ENCODE assay signal across 13 cellular contexts in the genomic region with DNA sequence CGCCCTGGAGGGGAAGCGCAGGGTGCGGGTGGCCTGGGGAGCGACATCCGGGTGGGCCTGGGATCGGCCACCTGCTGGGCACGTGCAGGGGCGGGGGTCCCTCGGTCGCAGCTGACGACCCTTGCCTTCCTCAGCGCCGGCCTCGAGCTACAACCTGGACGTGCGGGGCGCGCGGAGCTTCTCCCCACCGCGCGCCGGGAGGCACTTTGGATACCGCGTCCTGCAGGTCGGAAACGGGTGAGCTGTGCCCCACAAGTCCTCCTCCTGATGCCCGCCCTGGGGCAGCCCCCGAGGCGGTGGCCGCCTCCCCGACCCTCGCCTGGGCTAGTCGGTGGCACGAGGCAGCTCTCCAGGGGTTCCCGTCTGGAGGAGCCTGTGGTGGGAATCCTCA. TPM values are rescaled to one million over a fixed set of nuclear protein-coding genes. Genes with fewer than 3 reads are reported as not detected.
DNase-seq lines count a peak whose midpoint lies in the region; ATAC-seq and TF ChIP-seq lines count a peak whose summit lies in the region.
"Had no signal": no experiment of that assay in that cellular context is flagged by ENCODE, and none has a peak within 500 bp of the region (broad histone marks: within the 10 kb centered on the region; RNA-seq: fewer than 3 reads in every experiment).

No MANE protein-coding gene starts in this region.

- H3K27ac ChIP-seq in CD8-positive, alpha-beta memory T cell (ENCODE audit: low read depth, low read length): peak overlapping the region; percentile 74
- H3K27ac ChIP-seq in neutrophil: peak overlapping the region; percentile 94

- H3K4me3 Mint-ChIP-seq in CD8-positive, alpha-beta memory T cell: peak overlapping the region; percentile 96 to 100 (median 98)
- peak overlapping the region; percentile 100 for H3K4me3 Mint-ChIP-seq in activated naive CD8-positive, alpha-beta T cell treated with anti-CD3 and anti-CD28 coated beads, Interleukin-2, amount 10 ng/mL, durations not matched to agents 7 days and 5 days

- H3K36me3 Mint-ChIP-seq in CD8-positive, alpha-beta memory T cell: peaks cover 6 to 61% (median 7%) of the 10 kb centered on the region in 3 donors
- H3K36me3 Mint-ChIP-seq in activated naive CD8-positive, alpha-beta T cell treated with anti-CD3 and anti-CD28 coated beads, Interleukin-2, amount 10 ng/mL, durations not matched to agents 7 days and 5 days: peaks cover 48% of the 10 kb centered on the region

- no peaks in the 10 kb centered on the region for H3K27me3 ChIP-seq in CD8-positive, alpha-beta memory T cell (ENCODE audit: insufficient read depth, low read length, poor library complexity, severe bottlenecking)
- H3K27me3 ChIP-seq in neutrophil: no peaks in the 10 kb centered on the region

- peaks cover 57 to 82% (median 68%) of the 10 kb centered on the region in 3 donors for H3K4me1 Mint-ChIP-seq in CD8-positive, alpha-beta memory T cell
- H3K4me1 Mint-ChIP-seq in activated naive CD8-positive, alpha-beta T cell treated with anti-CD3 and anti-CD28 coated beads, Interleukin-2, amount 10 ng/mL, durations not matched to agents 7 days and 5 days: peaks cover 52% of the 10 kb centered on the region

- H3K4me1 ChIP-seq in CD8-positive, alpha-beta memory T cell (ENCODE audit: insufficient read depth, low read length): peaks cover 76% of the 10 kb centered on the region
- peaks cover 61% of the 10 kb centered on the region in 2 experiments for H3K4me1 ChIP-seq in neutrophil (ENCODE audit: control insufficient read depth in 1 of 2, insufficient read depth in 1 of 2, low read depth in 1 of 2, low read length in 1 of 2)

- POLR2A ChIA-PET in CD8-positive, alpha-beta memory T cell (lab: Charles Lee): interaction anchor here (0.9 to 4.9 kb wide), 14 partner anchors 8 to 408 kb away, joined by 3 to 102 read pairs (median 5); a partner anchor contains a TSS
- POLR2A ChIA-PET in activated naive CD8-positive, alpha-beta T cell treated with anti-CD3 and anti-CD28 coated beads, Interleukin-2, amount 10 ng/mL, durations not matched to agents 7 days and 5 days (lab: Charles Lee): interaction anchor here (0.5 to 8.1 kb wide), 19 partner anchors 9 to 169 kb away, joined by 3 to 259 read pairs (median 6); a partner anchor contains a TSS

- no peaks in the 10 kb centered on the region for H3K9me3 ChIP-seq in CD8-positive, alpha-beta memory T cell (ENCODE audit: low read length)
- no peaks in the 10 kb centered on the region for H3K9me3 ChIP-seq in neutrophil

- H3K27me3 Mint-ChIP-seq in CD8-positive, alpha-beta memory T cell: peaks cover 0 to 1% of the 10 kb centered on the region in 2 donors
- H3K27me3 Mint-ChIP-seq in activated naive CD8-positive, alpha-beta T cell treated with anti-CD3 and anti-CD28 coated beads, Interleukin-2, amount 10 ng/mL, durations not matched to agents 7 days and 5 days: no peaks in the 10 kb centered on the region

- H3K9me3 Mint-ChIP-seq in CD8-positive, alpha-beta memory T cell: peaks cover 0 to 3% (median 0%) of the 10 kb centered on the region in 5 donors
- H3K9me3 Mint-ChIP-seq in activated naive CD8-positive, alpha-beta T cell treated with anti-CD3 and anti-CD28 coated beads, Interleukin-2, amount 10 ng/mL, durations not matched to agents 7 days and 5 days: no peaks in the 10 kb centered on the region

- peak overlapping the region; percentile 94 to 99 (median 97) for H3K27ac Mint-ChIP-seq in CD8-positive, alpha-beta memory T cell
- peak overlapping the region; percentile 92 for H3K27ac Mint-ChIP-seq in activated naive CD8-positive, alpha-beta T cell treated with anti-CD3 and anti-CD28 coated beads, Interleukin-2, amount 10 ng/mL, durations not matched to agents 7 days and 5 days

- ATAC-seq in activated naive CD8-positive, alpha-beta T cell treated with anti-CD3 and anti-CD28 coated beads, Interleukin-2, amount 10 ng/mL, durations not matched to agents 7 days and 5 days (ENCODE audit: low read depth): no peak
- ATAC-seq in HG02763 (IDR thresholded peaks at IDR 0.05; ENCODE audit: unreplicated experiment) (no peak), GM21723 (IDR thresholded peaks at IDR 0.05; ENCODE audit: unreplicated experiment) (no peak)

- no peak for DNase-seq in CD8-positive, alpha-beta memory T cell
- DNase-seq in Jurkat, Clone E6-1 (ENCODE audit: low read depth, low spot score): no peak
- DNase-seq in activated naive CD8-positive, alpha-beta T cell treated with anti-CD3 and anti-CD28 coated beads, Interleukin-2, amount 10 ng/mL, durations not matched to agents 7 days and 5 days: no peak
- DNase-seq in T1000 (lab: John Stamatoyannopoulos, UW): no peak
- no peak for DNase-seq in 8988T
- DNase-seq: Calu3, midbrain, NCI-H1048, NCI-H524 had no signal

- peak overlapping the region; percentile 91 for H3K4me3 ChIP-seq in CD8-positive, alpha-beta memory T cell (ENCODE audit: low read length)
- H3K4me3 ChIP-seq in Jurkat, Clone E6-1 (ENCODE audit: low read length): peak overlapping the region; percentile 62
- peak overlapping the region; percentile 83 to 97 for H3K4me3 ChIP-seq in neutrophil (ENCODE audit: low read depth in 1 of 2, low read length in 1 of 2)

- peaks cover 16% of the 10 kb centered on the region for H3K36me3 ChIP-seq in CD8-positive, alpha-beta memory T cell (ENCODE audit: insufficient read depth, low read length)
- H3K36me3 ChIP-seq in neutrophil: peaks cover 45% of the 10 kb centered on the region

- CTCF ChIA-PET in CD8-positive, alpha-beta memory T cell (lab: Charles Lee): interaction anchor here (0.6 to 3.5 kb wide), 12 partner anchors 9 to 348 kb away, joined by 3 to 43 read pairs (median 6); a partner anchor contains a TSS

- no peak for TF ChIP-seq CTCF in neutrophil (IDR thresholded peaks at IDR 0.05)

RNA-seq across cellular contexts. Expression of a gene that starts 1.5 kb away (rescaled TPM):
- 100 to 1,000 TPM; 333 to 363 TPM for total RNA-seq in CD8-positive, alpha-beta memory T cell
- 256 TPM for polyA plus RNA-seq in CD8-positive, alpha-beta memory T cell
- polyA plus RNA-seq in Jurkat, Clone E6-1 (2012; ENCODE audit: insufficient read depth, insufficient read length): 48.4 TPM
- total RNA-seq in activated naive CD8-positive, alpha-beta T cell treated with anti-CD3 and anti-CD28 coated beads, Interleukin-2, amount 10 ng/mL, durations not matched to agents 7 days and 5 days: 100 to 1,000 TPM; 662 to 664 TPM
- total RNA-seq: Calu3, chondrocyte had no signal

RNA-seq across cellular contexts. Expression of a gene that starts 28.4 kb away (rescaled TPM):
- total RNA-seq in CD8-positive, alpha-beta memory T cell: 10 to 100 TPM; 68.2 to 71.0 TPM
- 59.0 TPM for polyA plus RNA-seq in CD8-positive, alpha-beta memory T cell
- 43.0 TPM for polyA plus RNA-seq in Jurkat, Clone E6-1 (2012; ENCODE audit: insufficient read depth, insufficient read length)
- total RNA-seq in activated naive CD8-positive, alpha-beta T cell treated with anti-CD3 and anti-CD28 coated beads, Interleukin-2, amount 10 ng/mL, durations not matched to agents 7 days and 5 days: 10 to 100 TPM; 59.4 to 59.8 TPM

RNA-seq across cellular contexts. Expression of a gene that starts 44.2 kb away (rescaled TPM):
- total RNA-seq in CD8-positive, alpha-beta memory T cell: 100 to 1,000 TPM; 174 to 175 TPM
- polyA plus RNA-seq in CD8-positive, alpha-beta memory T cell: 73.7 TPM
- polyA plus RNA-seq in Jurkat, Clone E6-1 (2012; ENCODE audit: insufficient read depth, insufficient read length): 107 TPM
- 10 to 100 TPM; 52.2 to 52.8 TPM for total RNA-seq in activated naive CD8-positive, alpha-beta T cell treated with anti-CD3 and anti-CD28 coated beads, Interleukin-2, amount 10 ng/mL, durations not matched to agents 7 days and 5 days

RNA-seq across cellular contexts. Expression of a gene that starts 52.3 kb away (rescaled TPM):
- total RNA-seq in CD8-positive, alpha-beta memory T cell: 10 to 100 TPM; 13.5 to 15.1 TPM
- polyA plus RNA-seq in CD8-positive, alpha-beta memory T cell: 2.5 TPM
- polyA plus RNA-seq in Jurkat, Clone E6-1 (2012; ENCODE audit: insufficient read depth, insufficient read length): 4.9 TPM
- total RNA-seq in activated naive CD8-positive, alpha-beta T cell treated with anti-CD3 and anti-CD28 coated beads, Interleukin-2, amount 10 ng/mL, durations not matched to agents 7 days and 5 days: 1 to 10 TPM; 7.4 to 8.1 TPM
